16 cellular contexts compared by ENCODE assay signal in genomic region chr17:75723201-75723930, GRCh38. TPM values are rescaled to one million over a fixed set of nuclear protein-coding genes. Genes with fewer than 3 reads are reported as not detected.
DNase-seq lines count a peak whose midpoint lies in the region; ATAC-seq, FAIRE-seq and TF ChIP-seq lines count a peak whose summit lies in the region.
"Had no signal": no experiment of that assay in that cellular context is flagged by ENCODE, and none has a peak within 500 bp of the region (broad histone marks: within the 10 kb centered on the region; RNA-seq: fewer than 3 reads in every experiment).

No MANE protein-coding gene starts in this region.

- H2AFZ ChIP-seq in HepG2 (ENCODE audit: low read length) (no peak overlapping the region), mesenchymal stem cell (ENCODE audit: low read depth, low read length) (no peak overlapping the region)

- no peaks in the 10 kb centered on the region for H3K9me3 Mint-ChIP-seq in dendritic cell treated with granulocyte-macrophage colony-stimulating factor and Interleukin-4, amounts not matched to agents 40 ng/mL and 50 ng/mL, for 4 days
- H3K9me3 Mint-ChIP-seq: naive B cell; stimulated activated effector memory CD8-positive, alpha-beta T cell treated with anti-CD3 and anti-CD28 coated beads, Interleukin-12 subunit alpha, Interleukin-12 subunit beta, amount 100 ng/mL, for 72 hours had no signal

- CTCF ChIA-PET in HepG2 (lab: Yijun Ruan, JAX; ENCODE audit: low intra/inter-chr PET ratio, low total read pairs) = no interaction called here

- peak overlapping the region; percentile 8 for H2AK5ac ChIP-seq in mesenchymal stem cell (ENCODE audit: low read length, severe bottlenecking)

- H3K23ac ChIP-seq in mesenchymal stem cell (ENCODE audit: low read length in 2 of 2) = no peak overlapping the region

- H3K27me3 Mint-ChIP-seq in dendritic cell treated with granulocyte-macrophage colony-stimulating factor and Interleukin-4, amounts not matched to agents 40 ng/mL and 50 ng/mL, for 4 days = peaks cover 44% of the 10 kb centered on the region

- no peak for TF ChIP-seq EP300 in HepG2 (IDR thresholded peaks at IDR 0.05; ENCODE audit: low read depth in 2 of 2, low read length in 2 of 2)
- no peak for TF ChIP-seq EP300 in HepG2 (CRISPR knock-in tag; IDR thresholded peaks at IDR 0.05; ENCODE audit: borderline replicate concordance)

- no peak overlapping the region for H3K27ac ChIP-seq in HepG2 (ENCODE audit: extremely low read length, insufficient read depth, low read length)
- H3K27ac ChIP-seq in right lobe of liver = no peak overlapping the region
- H3K27ac ChIP-seq in mesenchymal stem cell (ENCODE audit: low read length, poor library complexity, severe bottlenecking) = peak overlapping the region; percentile 1
- peak overlapping the region; percentile 87 for H3K27ac ChIP-seq in urinary bladder (ENCODE audit: low read depth)
- H3K27ac ChIP-seq in brain microvascular endothelial cell = no peak overlapping the region

- no peak overlapping the region for H4K8ac ChIP-seq in mesenchymal stem cell (ENCODE audit: low read length)

- H3K9ac ChIP-seq in HepG2 (ENCODE audit: insufficient read depth, low read depth, low read length) (no peak overlapping the region), mesenchymal stem cell (ENCODE audit: low read length) (no peak overlapping the region)

- POLR2A ChIA-PET in HepG2 (lab: Yijun Ruan, JAX) = interaction anchor here (1.5 kb wide), 1 partner anchor 31 kb away, joined by 3 read pairs; no protein-coding TSS in a partner anchor

- peaks cover 17% of the 10 kb centered on the region for H3K4me1 Mint-ChIP-seq in dendritic cell treated with granulocyte-macrophage colony-stimulating factor and Interleukin-4, amounts not matched to agents 40 ng/mL and 50 ng/mL, for 4 days (ENCODE audit: low read depth)

- no peak for TF ChIP-seq RAD21 in HepG2 (CRISPR knock-in tag; IDR thresholded peaks at IDR 0.05)

- no peak overlapping the region for H2BK15ac ChIP-seq in mesenchymal stem cell (ENCODE audit: low read depth, poor library complexity, severe bottlenecking)

- 0 out of 2 replicates have a peak, but pooled peaks have one; percentile 8 for TF ChIP-seq CTCF in HepG2 (CRISPR knock-in tag; IDR thresholded peaks at IDR 0.05)
- no peak for TF ChIP-seq CTCF in right lobe of liver (IDR thresholded peaks at IDR 0.05)
- TF ChIP-seq CTCF in brain microvascular endothelial cell (IDR thresholded peaks at IDR 0.05; ENCODE audit: low read depth, low read length, missing control alignments) = no peak

- no peak overlapping the region for H3K4me3 Mint-ChIP-seq in dendritic cell treated with granulocyte-macrophage colony-stimulating factor and Interleukin-4, amounts not matched to agents 40 ng/mL and 50 ng/mL, for 4 days
- H3K4me3 Mint-ChIP-seq: stimulated activated effector memory CD8-positive, alpha-beta T cell treated with anti-CD3 and anti-CD28 coated beads, Interleukin-12 subunit alpha, Interleukin-12 subunit beta, amount 100 ng/mL, for 72 hours had no signal

- DNase-seq in HepG2 (ENCODE audit: low spot score) (no peak), right lobe of liver (no peak), mesenchymal stem cell (no peak), NCI-H345 treated with DMSO at 0.1 percent for 48 hours (lab: John Stamatoyannopoulos, UW; ENCODE audit: unreplicated experiment) (no peak), brain microvascular endothelial cell (no peak)
- DNase-seq: activated CD4-positive, alpha-beta T cell treated with anti-CD3 and anti-CD28 coated beads, Interleukin-2, amount 50 U/mL, for 1 hour; activated naive CD4-positive, alpha-beta T cell treated with Interleukin-2 at 50 U/mL for 16 hours; DMS79 treated with DMSO at 0.1 percent for 48 hours; effector CD4-positive, alpha-beta T cell; KG1; naive B cell had no signal

- FAIRE-seq in HepG2 (lab: Jason Lieb, UNC) = no peak
- FAIRE-seq: GM18507 had no signal

- peak overlapping the region; percentile 40 for H3K4me2 ChIP-seq in HepG2 (ENCODE audit: low read depth, low read length)
- peak overlapping the region; percentile 29 for H3K4me2 ChIP-seq in mesenchymal stem cell (ENCODE audit: low read length, poor library complexity, severe bottlenecking)

- H3K36me3 Mint-ChIP-seq in dendritic cell treated with granulocyte-macrophage colony-stimulating factor and Interleukin-4, amounts not matched to agents 40 ng/mL and 50 ng/mL, for 4 days (ENCODE audit: low read depth) = no peaks in the 10 kb centered on the region
- H3K36me3 Mint-ChIP-seq: naive B cell; stimulated activated effector memory CD8-positive, alpha-beta T cell treated with anti-CD3 and anti-CD28 coated beads, Interleukin-12 subunit alpha, Interleukin-12 subunit beta, amount 100 ng/mL, for 72 hours had no signal

- in situ Hi-C loops in HepG2 (cut with HindIII; ENCODE audit: extremely low pct_ligation_motif_present, low pct_unique_long_range_greater_than_20kb) (no loop called here), brain microvascular endothelial cell (cut with HindIII; ENCODE audit: low pct_ligation_motif_present, low sequenced_read_pairs) (no loop called here)

- no peak overlapping the region for H2BK120ac ChIP-seq in mesenchymal stem cell (ENCODE audit: low read depth, low read length)

- no TSS peak for BruUV-seq in HepG2 (replicated peaks; lab: Mats Ljungman, UMichigan)

- no peaks in the 10 kb centered on the region for H3K79me2 ChIP-seq in HepG2 (ENCODE audit: insufficient read depth, low read length)

- no peak overlapping the region for H3K18ac ChIP-seq in mesenchymal stem cell (ENCODE audit: low read depth in 1 of 2, low read length in 2 of 2)

- no peak overlapping the region for H4K91ac ChIP-seq in mesenchymal stem cell (ENCODE audit: low read length)

- H4K20me1 ChIP-seq in HepG2 (ENCODE audit: insufficient read depth, low read length) = no peaks in the 10 kb centered on the region

- peaks cover 32% of the 10 kb centered on the region for H3K4me1 ChIP-seq in HepG2 (ENCODE audit: insufficient read depth, low read length)
- H3K4me1 ChIP-seq in right lobe of liver = no peaks in the 10 kb centered on the region
- peaks cover 41% of the 10 kb centered on the region for H3K4me1 ChIP-seq in mesenchymal stem cell (ENCODE audit: control insufficient read depth, insufficient read depth, low read depth, low read length)
- H3K4me1 ChIP-seq in urinary bladder (ENCODE audit: insufficient read depth) = no peaks in the 10 kb centered on the region

- WGBS in HepG2 (ENCODE audit: low lambda C conversion rate) = 15% methylated on average over 16 of the region's 16 CpGs
- 50% methylated on average over 1 of the region's 16 CpGs for WGBS in right lobe of liver (ENCODE audit: insufficient coverage, low coverage, low lambda C conversion rate, missing lambda C conversion rate)
- 81% methylated on average over 15 of the region's 16 CpGs for WGBS in mesenchymal stem cell
- 72% methylated on average over 16 of the region's 16 CpGs for WGBS in urinary bladder

- H2BK5ac ChIP-seq in mesenchymal stem cell (ENCODE audit: low read depth, low read length, poor library complexity, severe bottlenecking) = no peak overlapping the region

- H3K4ac ChIP-seq in mesenchymal stem cell (ENCODE audit: low read depth in 1 of 2, low read length in 2 of 2) = no peak overlapping the region

- H3K9me3 ChIP-seq in HepG2 (ENCODE audit: low read length) (no peaks in the 10 kb centered on the region), right lobe of liver (no peaks in the 10 kb centered on the region), mesenchymal stem cell (ENCODE audit: control insufficient read depth, low read length) (no peaks in the 10 kb centered on the region)

- ATAC-seq in HepG2 (peak; percentile 29), right lobe of liver (no peak), HG02678 (IDR thresholded peaks at IDR 0.05; ENCODE audit: unreplicated experiment) (no peak)
- ATAC-seq: stimulated activated effector memory CD8-positive, alpha-beta T cell treated with anti-CD3 and anti-CD28 coated beads, Interleukin-12 subunit alpha, Interleukin-12 subunit beta, amount 100 ng/mL, for 72 hours had no signal

- H3K79me1 ChIP-seq in mesenchymal stem cell (replicated peaks; ENCODE audit: low read length, poor library complexity, severe bottlenecking) = peaks cover 13% of the 10 kb centered on the region

- H3K4me3 ChIP-seq in HepG2 (replicated peaks in 1 of 3; ENCODE audit: insufficient read depth in 1 of 3, low read depth in 2 of 3, low read length in 3 of 3) (peak overlapping the region in 1 of 3 experiments; percentile 35; a peak in 1 of 6 replicates), right lobe of liver (no peak overlapping the region), mesenchymal stem cell (ENCODE audit: insufficient read depth in 1 of 2, low read depth in 1 of 2, low read length in 2 of 2) (peak overlapping the region in 1 of 2 experiments; percentile 8), urinary bladder (ENCODE audit: low read depth, low read length) (no peak overlapping the region), brain microvascular endothelial cell (ENCODE audit: low read depth, low read length) (no peak overlapping the region)

- no peak overlapping the region for H2BK12ac ChIP-seq in mesenchymal stem cell (ENCODE audit: low read length in 2 of 2)

- no peaks in the 10 kb centered on the region for H3K36me3 ChIP-seq in HepG2 (replicated peaks in 1 of 2; ENCODE audit: control insufficient read depth in 1 of 2, insufficient read depth in 2 of 2, low read length in 2 of 2)
- H3K36me3 ChIP-seq in right lobe of liver = no peaks in the 10 kb centered on the region
- H3K36me3 ChIP-seq in mesenchymal stem cell (ENCODE audit: control insufficient read depth in 1 of 2, insufficient read depth in 2 of 2, low read depth in 1 of 2, low read length in 2 of 2) = peaks cover 0 to 51% of the 10 kb centered on the region in 2 experiments
- no peaks in the 10 kb centered on the region for H3K36me3 ChIP-seq in urinary bladder (ENCODE audit: insufficient read depth)
- no peaks in the 10 kb centered on the region for H3K36me3 ChIP-seq in brain microvascular endothelial cell (replicated peaks)

- intact Hi-C loops in HepG2 (cut with micrococcal nuclease; ENCODE audit: unreplicated experiment) (no loop called here), right lobe of liver (cut with DNase I) (no loop called here)
- intact Hi-C loops in dendritic cell treated with granulocyte-macrophage colony-stimulating factor and Interleukin-4, amounts not matched to agents 40 ng/mL and 50 ng/mL, for 4 days (cut with micrococcal nuclease) = no loop called here

- H3K27me3 ChIP-seq in HepG2 (ENCODE audit: control insufficient read depth in 1 of 2, insufficient read depth in 2 of 2, low read length in 2 of 2) = peaks cover 8 to 36% of the 10 kb centered on the region in 2 experiments; a peak in 3 of 5 replicates
- no peaks in the 10 kb centered on the region for H3K27me3 ChIP-seq in right lobe of liver
- peaks cover 0 to 74% of the 10 kb centered on the region in 2 experiments for H3K27me3 ChIP-seq in mesenchymal stem cell (ENCODE audit: control insufficient read depth in 1 of 2, insufficient read depth in 1 of 2, low read length in 2 of 2)
- peaks cover 23% of the 10 kb centered on the region for H3K27me3 ChIP-seq in brain microvascular endothelial cell (replicated peaks)

- no peak overlapping the region for H3K14ac ChIP-seq in mesenchymal stem cell (ENCODE audit: low read length in 2 of 2)

- peak overlapping the region; percentile 19 for H3K27ac Mint-ChIP-seq in dendritic cell treated with granulocyte-macrophage colony-stimulating factor and Interleukin-4, amounts not matched to agents 40 ng/mL and 50 ng/mL, for 4 days
- H3K27ac Mint-ChIP-seq: naive B cell; stimulated activated effector memory CD8-positive, alpha-beta T cell treated with anti-CD3 and anti-CD28 coated beads, Interleukin-12 subunit alpha, Interleukin-12 subunit beta, amount 100 ng/mL, for 72 hours had no signal

- no peak for TF ChIP-seq POLR2A in HepG2 (IDR thresholded peaks at IDR 0.05; ENCODE audit: insufficient read depth in 1 of 2, low read depth in 2 of 2, low read length in 2 of 2)
- no peak for TF ChIP-seq POLR2A in right lobe of liver (IDR thresholded peaks at IDR 0.05)

RNA-seq across cellular contexts. Expression of gene ITGB4, which starts 2.1 kb away (rescaled TPM):
- total RNA-seq in HepG2 (2016; rRNA removed; fragmentation: Illumina TruSeq; extraction: Trizol) (4.0 and 6.9 TPM in 2 replicates), right lobe of liver (1 to 10 TPM in 5 of 6 experiments, under 1 TPM in 1; 0.92 to 4.1 (median 2.0) TPM), urinary bladder (22.4 TPM)
- total RNA-seq in HepG2 (2016; cell fraction: cytosol; rRNA removed; fragmentation: Illumina TruSeq; extraction: Trizol; ENCODE audit: low read depth) = 9.2 and 10.4 TPM in 2 replicates
- 3.9 and 6.3 TPM in 2 replicates for total RNA-seq in HepG2 (2016; cell fraction: insoluble cytoplasmic fraction; rRNA removed; fragmentation: Illumina TruSeq; extraction: Trizol)
- 10.1 and 14.6 TPM in 2 replicates for total RNA-seq in HepG2 (2016; cell fraction: membrane; rRNA removed; fragmentation: Illumina TruSeq; extraction: Trizol)
- total RNA-seq in HepG2 (2016; cell fraction: nucleus; rRNA removed; fragmentation: Illumina TruSeq; extraction: Trizol) = 3.7 and 3.9 TPM in 2 replicates
- polyA plus RNA-seq in HepG2 (2011; rRNA removed) (14.5 and 14.7 TPM in 2 replicates), urinary bladder (64.8 TPM)
- 5.1 and 8.2 TPM in 2 replicates for polyA plus RNA-seq in HepG2 (2011; cell fraction: cytosol; rRNA removed)
- 28.7 and 39.5 TPM in 2 replicates for polyA plus RNA-seq in HepG2 (2011; cell fraction: nucleus; rRNA removed)
- polyA plus RNA-seq in HepG2 (2012) = 13.2 and 14.2 TPM in 2 replicates
- 36.1 and 40.9 TPM in 2 replicates for polyA plus RNA-seq in HepG2 (2016; cell fraction: cytosol; fragmentation: Illumina TruSeq; extraction: Trizol; ENCODE audit: low read depth)
- polyA plus RNA-seq in HepG2 (2016; cell fraction: insoluble cytoplasmic fraction; fragmentation: Illumina TruSeq; extraction: Trizol; ENCODE audit: low read depth) = 10.5 and 16.8 TPM in 2 replicates
- polyA plus RNA-seq in HepG2 (2016; cell fraction: membrane; fragmentation: Illumina TruSeq; extraction: Trizol; ENCODE audit: low read depth) = 41.4 and 43.0 TPM in 2 replicates
- 20.5 and 28.1 TPM in 2 replicates for polyA plus RNA-seq in HepG2 (2016; cell fraction: nucleus; fragmentation: Illumina TruSeq; extraction: Trizol; ENCODE audit: insufficient read depth, low read depth)
- polyA minus RNA-seq in HepG2 (2011; rRNA and poly(A)+ RNA removed; ENCODE audit: low replicate concordance) = 25.3 and 28.4 TPM in 2 replicates
- 8.4 and 12.7 TPM in 2 replicates for polyA minus RNA-seq in HepG2 (2011; cell fraction: cytosol; rRNA and poly(A)+ RNA removed)
- polyA minus RNA-seq in HepG2 (2011; cell fraction: nucleus; rRNA and poly(A)+ RNA removed) = 3.2 and 6.3 TPM in 2 replicates
- polyA plus RNA-seq in mesenchymal stem cell (2013, experiment 1 of 2) = 1.3 TPM
- polyA plus RNA-seq in mesenchymal stem cell (2013, experiment 2 of 2) = 1.0 TPM

RNA-seq across cellular contexts. Expression of gene GALK1, which starts 41.6 kb away (rescaled TPM):
- 93.6 and 95.6 TPM in 2 replicates for total RNA-seq in HepG2 (2016; rRNA removed; fragmentation: Illumina TruSeq; extraction: Trizol)
- total RNA-seq in HepG2 (2016; cell fraction: cytosol; rRNA removed; fragmentation: Illumina TruSeq; extraction: Trizol; ENCODE audit: low read depth) = 31.6 and 39.5 TPM in 2 replicates
- 94.0 and 98.0 TPM in 2 replicates for total RNA-seq in HepG2 (2016; cell fraction: insoluble cytoplasmic fraction; rRNA removed; fragmentation: Illumina TruSeq; extraction: Trizol)
- total RNA-seq in HepG2 (2016; cell fraction: membrane; rRNA removed; fragmentation: Illumina TruSeq; extraction: Trizol) = 35.0 and 44.2 TPM in 2 replicates
- total RNA-seq in HepG2 (2016; cell fraction: nucleus; rRNA removed; fragmentation: Illumina TruSeq; extraction: Trizol) = 44.3 and 48.9 TPM in 2 replicates
- 59.9 and 93.0 TPM in 2 replicates for polyA plus RNA-seq in HepG2 (2011; rRNA removed)
- polyA plus RNA-seq in HepG2 (2011; cell fraction: cytosol; rRNA removed) = 65.7 and 112 TPM in 2 replicates
- 162 and 164 TPM in 2 replicates for polyA plus RNA-seq in HepG2 (2011; cell fraction: nucleus; rRNA removed)
- 57.4 and 59.7 TPM in 2 replicates for polyA plus RNA-seq in HepG2 (2012)
- polyA plus RNA-seq in HepG2 (2016; cell fraction: cytosol; fragmentation: Illumina TruSeq; extraction: Trizol; ENCODE audit: low read depth) = 29.0 and 30.8 TPM in 2 replicates
- polyA plus RNA-seq in HepG2 (2016; cell fraction: insoluble cytoplasmic fraction; fragmentation: Illumina TruSeq; extraction: Trizol; ENCODE audit: low read depth) = 86.3 and 86.5 TPM in 2 replicates
- polyA plus RNA-seq in HepG2 (2016; cell fraction: membrane; fragmentation: Illumina TruSeq; extraction: Trizol; ENCODE audit: low read depth) = 25.3 and 27.1 TPM in 2 replicates
- polyA plus RNA-seq in HepG2 (2016; cell fraction: nucleus; fragmentation: Illumina TruSeq; extraction: Trizol; ENCODE audit: insufficient read depth, low read depth) = 72.3 and 78.9 TPM in 2 replicates
- 28.9 and 121 TPM in 2 replicates for polyA minus RNA-seq in HepG2 (2011; rRNA and poly(A)+ RNA removed; ENCODE audit: low replicate concordance)
- 45.9 and 49.6 TPM in 2 replicates for polyA minus RNA-seq in HepG2 (2011; cell fraction: cytosol; rRNA and poly(A)+ RNA removed)
- polyA minus RNA-seq in HepG2 (2011; cell fraction: nucleus; rRNA and poly(A)+ RNA removed) = 26.3 and 28.6 TPM in 2 replicates
- total RNA-seq in right lobe of liver = 10 to 100 TPM; 38.6 to 87.4 (median 76.9) TPM
- 29.0 TPM for polyA plus RNA-seq in mesenchymal stem cell (2013, experiment 1 of 2)
- polyA plus RNA-seq in mesenchymal stem cell (2013, experiment 2 of 2) = 27.7 TPM
- total RNA-seq in urinary bladder = 11.3 TPM
- polyA plus RNA-seq in urinary bladder = 43.0 TPM

RNA-seq across cellular contexts. Expression of gene SAP30BP, which starts 56.2 kb away (rescaled TPM):
- total RNA-seq in HepG2 (2016; rRNA removed; fragmentation: Illumina TruSeq; extraction: Trizol) (99.4 and 109 TPM in 2 replicates), right lobe of liver (10 to 100 TPM; 24.0 to 36.0 (median 27.0) TPM), urinary bladder (37.7 TPM)
- total RNA-seq in HepG2 (2016; cell fraction: cytosol; rRNA removed; fragmentation: Illumina TruSeq; extraction: Trizol; ENCODE audit: low read depth) = 35.7 and 41.2 TPM in 2 replicates
- 105 and 112 TPM in 2 replicates for total RNA-seq in HepG2 (2016; cell fraction: insoluble cytoplasmic fraction; rRNA removed; fragmentation: Illumina TruSeq; extraction: Trizol)
- total RNA-seq in HepG2 (2016; cell fraction: membrane; rRNA removed; fragmentation: Illumina TruSeq; extraction: Trizol) = 35.1 and 45.2 TPM in 2 replicates
- 76.4 and 82.2 TPM in 2 replicates for total RNA-seq in HepG2 (2016; cell fraction: nucleus; rRNA removed; fragmentation: Illumina TruSeq; extraction: Trizol)
- polyA plus RNA-seq in HepG2 (2011; rRNA removed) (67.7 and 80.1 TPM in 2 replicates), urinary bladder (87.0 TPM)
- polyA plus RNA-seq in HepG2 (2011; cell fraction: cytosol; rRNA removed) = 59.4 and 67.4 TPM in 2 replicates
- polyA plus RNA-seq in HepG2 (2011; cell fraction: nucleus; rRNA removed) = 191 and 218 TPM in 2 replicates
- polyA plus RNA-seq in HepG2 (2012) = 57.3 and 65.0 TPM in 2 replicates
- polyA plus RNA-seq in HepG2 (2016; cell fraction: cytosol; fragmentation: Illumina TruSeq; extraction: Trizol; ENCODE audit: low read depth) = 20.2 and 20.5 TPM in 2 replicates
- 110 and 119 TPM in 2 replicates for polyA plus RNA-seq in HepG2 (2016; cell fraction: insoluble cytoplasmic fraction; fragmentation: Illumina TruSeq; extraction: Trizol; ENCODE audit: low read depth)
- polyA plus RNA-seq in HepG2 (2016; cell fraction: membrane; fragmentation: Illumina TruSeq; extraction: Trizol; ENCODE audit: low read depth) = 27.8 and 32.7 TPM in 2 replicates
- polyA plus RNA-seq in HepG2 (2016; cell fraction: nucleus; fragmentation: Illumina TruSeq; extraction: Trizol; ENCODE audit: insufficient read depth, low read depth) = 131 and 143 TPM in 2 replicates
- polyA minus RNA-seq in HepG2 (2011; rRNA and poly(A)+ RNA removed; ENCODE audit: low replicate concordance) = 42.3 and 45.2 TPM in 2 replicates
- 17.6 and 28.8 TPM in 2 replicates for polyA minus RNA-seq in HepG2 (2011; cell fraction: cytosol; rRNA and poly(A)+ RNA removed)
- polyA minus RNA-seq in HepG2 (2011; cell fraction: nucleus; rRNA and poly(A)+ RNA removed) = 90.4 and 101 TPM in 2 replicates
- 68.5 TPM for polyA plus RNA-seq in mesenchymal stem cell (2013, experiment 1 of 2)
- 71.8 TPM for polyA plus RNA-seq in mesenchymal stem cell (2013, experiment 2 of 2)

RNA-seq across cellular contexts. Expression of gene RECQL5, which starts 56.4 kb away (rescaled TPM):
- 17.8 and 32.0 TPM in 2 replicates for total RNA-seq in HepG2 (2016; rRNA removed; fragmentation: Illumina TruSeq; extraction: Trizol)
- 38.8 and 39.2 TPM in 2 replicates for total RNA-seq in HepG2 (2016; cell fraction: cytosol; rRNA removed; fragmentation: Illumina TruSeq; extraction: Trizol; ENCODE audit: low read depth)
- 17.8 and 31.1 TPM in 2 replicates for total RNA-seq in HepG2 (2016; cell fraction: insoluble cytoplasmic fraction; rRNA removed; fragmentation: Illumina TruSeq; extraction: Trizol)
- 9.2 and 11.3 TPM in 2 replicates for total RNA-seq in HepG2 (2016; cell fraction: membrane; rRNA removed; fragmentation: Illumina TruSeq; extraction: Trizol)
- 41.9 and 45.5 TPM in 2 replicates for total RNA-seq in HepG2 (2016; cell fraction: nucleus; rRNA removed; fragmentation: Illumina TruSeq; extraction: Trizol)
- 27.7 and 33.4 TPM in 2 replicates for polyA plus RNA-seq in HepG2 (2011; rRNA removed)
- 8.7 and 11.9 TPM in 2 replicates for polyA plus RNA-seq in HepG2 (2011; cell fraction: cytosol; rRNA removed)
- 256 and 300 TPM in 2 replicates for polyA plus RNA-seq in HepG2 (2011; cell fraction: nucleus; rRNA removed)
- polyA plus RNA-seq in HepG2 (2012) = 38.2 and 41.9 TPM in 2 replicates
- polyA plus RNA-seq in HepG2 (2016; cell fraction: cytosol; fragmentation: Illumina TruSeq; extraction: Trizol; ENCODE audit: low read depth) = 1.7 and 1.9 TPM in 2 replicates
- polyA plus RNA-seq in HepG2 (2016; cell fraction: insoluble cytoplasmic fraction; fragmentation: Illumina TruSeq; extraction: Trizol; ENCODE audit: low read depth) = 12.2 and 17.3 TPM in 2 replicates
- 3.6 and 4.1 TPM in 2 replicates for polyA plus RNA-seq in HepG2 (2016; cell fraction: membrane; fragmentation: Illumina TruSeq; extraction: Trizol; ENCODE audit: low read depth)
- polyA plus RNA-seq in HepG2 (2016; cell fraction: nucleus; fragmentation: Illumina TruSeq; extraction: Trizol; ENCODE audit: insufficient read depth, low read depth) = 112 and 116 TPM in 2 replicates
- 51.0 and 71.9 TPM in 2 replicates for polyA minus RNA-seq in HepG2 (2011; rRNA and poly(A)+ RNA removed; ENCODE audit: low replicate concordance)
- 15.1 and 15.3 TPM in 2 replicates for polyA minus RNA-seq in HepG2 (2011; cell fraction: cytosol; rRNA and poly(A)+ RNA removed)
- 69.1 and 72.6 TPM in 2 replicates for polyA minus RNA-seq in HepG2 (2011; cell fraction: nucleus; rRNA and poly(A)+ RNA removed)
- 10 to 100 TPM; 13.5 to 24.8 (median 18.4) TPM for total RNA-seq in right lobe of liver
- polyA plus RNA-seq in mesenchymal stem cell (2013, experiment 1 of 2) = 9.8 TPM
- 9.5 TPM for polyA plus RNA-seq in mesenchymal stem cell (2013, experiment 2 of 2)
- 22.2 TPM for total RNA-seq in urinary bladder
- polyA plus RNA-seq in urinary bladder = 19.6 TPM

Comparison
In these comparisons a context has a peak if more than half of its experiments do, and no peak if none do; other contexts are left out.
1. H3K27ac ChIP-seq: peak in mesenchymal stem cell (single experiment) and urinary bladder (single experiment); none in HepG2 (single experiment), right lobe of liver (0 of 3) and brain microvascular endothelial cell (single experiment).